Comparison of ENCODE assay signal across 35 cellular contexts in genomic region chr3:52882377-52882776, GRCh38. TPM values are rescaled to one million over a fixed set of nuclear protein-coding genes. Genes with fewer than 3 reads are reported as not detected.
"Had no signal": no experiment of that assay in that cellular context is flagged by ENCODE, and none has a peak within 500 bp of the region (broad histone marks: within the 10 kb centered on the region; RNA-seq: fewer than 3 reads in every experiment).

No MANE protein-coding gene starts in this region.

- H3K27me3 ChIP-seq: ascending aorta, MG63, Peyer's patch had no signal

- DNase-seq: activated CD4-positive, alpha-beta memory T cell treated with anti-CD3 and anti-CD28 coated beads, Interleukin-2, amount 10 ng/mL, durations not matched to agents 7 days and 5 days; activated CD4-positive, alpha-beta T cell treated with anti-CD3 and anti-CD28 coated beads for 1 hour; activated CD4-positive, alpha-beta T cell treated with anti-CD3 and anti-CD28 coated beads for 48 hours; activated CD4-positive, CD25-positive, alpha-beta regulatory T cell; activated gamma-delta T cell; activated naive CD4-positive, alpha-beta T cell treated with Interleukin-2 at 50 U/mL for 16 hours; activated naive CD8-positive, alpha-beta T cell treated with anti-CD3 and anti-CD28 coated beads, Interleukin-2, amount 10 ng/mL, durations not matched to agents 7 days and 5 days; activated T-cell treated with anti-CD3 and anti-CD28 coated beads, Interleukin-2, amount 50 U/mL, for 24 hours; amygdala; cerebellar nuclear complex; Kasumi-1; MG63; NCI-H1048; NCI-H1105 treated with DMSO at 0.1 percent for 48 hours; NCI-H1436; NCI-H1694; NCI-H1930; NCI-H2081 treated with DMSO at 0.1 percent for 48 hours; NCI-H226; NCI-H446 treated with DMSO at 0.1 percent for 48 hours; NCI-H524 treated with DMSO at 0.1 percent for 48 hours; NCI-H748 treated with DMSO at 0.1 percent for 48 hours; NK-92 treated with Interleukin-12 subunit alpha and Interleukin-12 subunit beta, amount 100 ng/mL, for 24 hours; PC-3; Peyer's patch; SIG-M5; T-cell; T-helper 2 cell; T-helper 9 cell had no signal

- H3K27ac ChIP-seq: ascending aorta, Peyer's patch, RWPE1, VCaP had no signal

- H3K4me3 ChIP-seq: ascending aorta, MG63, Peyer's patch had no signal

- ATAC-seq: PC-3, Right ventricle myocardium inferior, SK-N-SH treated with all-trans-retinoic acid at 6 μM for 48 hours, T-cell had no signal

- H3K4me1 ChIP-seq: Peyer's patch had no signal

- H3K36me3 ChIP-seq: MG63 had no signal

- H3K9me3 ChIP-seq: ascending aorta, MG63, Peyer's patch had no signal

RNA-seq across cellular contexts. Expression of gene MUSTN1, which starts 47.6 kb away (rescaled TPM):
- total RNA-seq: SK-MEL-5 had no signal

RNA-seq across cellular contexts. Expression of gene ITIH4, which starts 51.9 kb away (rescaled TPM):
- total RNA-seq: SK-MEL-5 had no signal
